ENCODE assay signal across 8 cellular contexts in genomic region chr1:26111530-26112406, GRCh38. TPM values are rescaled to one million over a fixed set of nuclear protein-coding genes. Genes with fewer than 3 reads are reported as not detected.
A peak's percentile ranks its signal among the peaks of the same experiment; 100 is the strongest.
DNase-seq lines count a peak whose midpoint lies in the region; ATAC-seq and TF ChIP-seq lines count a peak whose summit lies in the region.

TSS of gene PDIK1L (plus strand) at chr1:26111824. CDS start at chr1:26114309, 2,485 bp downstream.

- peak within 1 kb of the TSS; percentile 53 to 74 for H3K4me3 ChIP-seq in muscle layer of colon (ENCODE audit: low read depth in 1 of 2, low read length in 2 of 2)

- peaks cover 11% of the 10 kb centered on the region for H3K36me3 ChIP-seq in muscle layer of colon (ENCODE audit: insufficient read depth, low read length)

- ATAC-seq in GM21723 (IDR thresholded peaks at IDR 0.05; ENCODE audit: unreplicated experiment), result peak; percentile 61

- TF ChIP-seq POLR2A in erythroblast (IDR thresholded peaks at IDR 0.05; ENCODE audit: low read length), result peak; percentile 94

- no peaks in the 10 kb centered on the region for H3K27me3 ChIP-seq in muscle layer of colon (ENCODE audit: control insufficient read depth in 1 of 2, insufficient read depth in 2 of 2, low read length in 2 of 2)

- no peaks in the 10 kb centered on the region for H3K9me3 ChIP-seq in muscle layer of colon (ENCODE audit: low read length)

- H3K9ac ChIP-seq in muscle layer of colon (ENCODE audit: low read length), result peak within 1 kb of the TSS; percentile 72

- peak within 1 kb of the TSS; percentile 95 for H3K27ac ChIP-seq in muscle layer of colon (ENCODE audit: low read depth, low read length)

- peak; percentile 97 for DNase-seq in DMS153 (lab: John Stamatoyannopoulos, UW)
- DNase-seq in KG1 (lab: John Stamatoyannopoulos, UW), result peak; percentile 64
- peak; percentile 97 for DNase-seq in activated T-cell treated with anti-CD3 and anti-CD28 coated beads, Interleukin-2, amount 50 U/mL, for 1 hour
- DNase-seq in erythroblast (lab: John Stamatoyannopoulos, UW), result peak; percentile 98 to 99
- DNase-seq in stimulated activated CD8-positive, alpha-beta memory T cell treated with anti-CD3 and anti-CD28 coated beads, Interleukin-4, amount 100 ng/mL, for 48 hours, result peak; percentile 96

- peaks cover 19% of the 10 kb centered on the region for H3K4me1 ChIP-seq in muscle layer of colon (ENCODE audit: insufficient read depth, low read length)

TF ChIP-seq in PFSK-1, 5 proteins besides CTCF, POLR2A, EP300 and RAD21:
- TF ChIP-seq TAF1 (IDR thresholded peaks at IDR 0.05; ENCODE audit: borderline replicate concordance, insufficient read depth, low read length) (peak; percentile 33; the same call in 1 of the 2 replicates), FOXP2 (optimal IDR thresholded peaks at IDR 0.05; ENCODE audit: borderline replicate concordance, extremely low read depth, extremely low read length, insufficient read depth) (peak; percentile 89), SIN3A (IDR thresholded peaks at IDR 0.05; ENCODE audit: borderline replicate concordance, insufficient read depth, low read length) (peak; percentile 97; the same call in 1 of the 2 replicates), POLR2AphosphoS5 (IDR thresholded peaks at IDR 0.05; ENCODE audit: low read depth, low read length) (no peak), REST (IDR thresholded peaks at IDR 0.05; ENCODE audit: insufficient read depth in 1 of 2, low read depth in 2 of 2, low read length in 2 of 2) (no peak)

RNA-seq across cellular contexts. Expression of gene PDIK1L, which starts in this region (rescaled TPM):
- polyA plus RNA-seq in PFSK-1 (2012; ENCODE audit: insufficient read length, low read depth), result 4.7 TPM

Comparison
In these comparisons a context has a peak if more than half of its experiments do, and no peak if none do; other contexts are left out.
1. Peak in every context shown above with its lines: DNase-seq, ATAC-seq, H3K4me3 ChIP-seq and H3K27ac ChIP-seq.